In the genomic region with DNA sequence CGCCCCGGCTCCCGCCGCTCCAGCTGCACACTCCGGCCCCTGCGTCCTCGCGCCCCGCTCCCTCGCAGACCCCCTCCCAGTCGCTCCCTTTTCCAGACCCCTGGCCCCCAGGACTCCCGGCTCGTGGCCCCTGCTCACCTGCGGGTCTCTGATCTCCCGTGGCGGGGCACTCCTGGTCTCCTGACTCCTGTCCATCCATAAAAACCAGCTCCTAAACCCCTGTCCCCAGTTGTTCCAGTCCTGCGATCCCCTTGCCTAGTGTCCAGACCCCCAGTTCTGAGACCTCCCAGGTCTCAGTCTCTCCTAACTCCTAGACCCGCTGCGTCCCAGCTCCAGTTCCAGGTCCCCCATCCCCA, we compare ENCODE assay signal across 8 cellular contexts. TPM values are rescaled to one million over a fixed set of nuclear protein-coding genes. Genes with fewer than 3 reads are reported as not detected.
DNase-seq lines count a peak whose midpoint lies in the region; ATAC-seq and TF ChIP-seq lines count a peak whose summit lies in the region.

No MANE protein-coding gene starts in this region.

- H3K4me3 Mint-ChIP-seq in Caco-2 (ENCODE audit: unreplicated experiment) (peak overlapping the region; percentile 98), MCF 10A (ENCODE audit: unreplicated experiment) (peak overlapping the region; percentile 87), mesothelial cell of epicardium (peak overlapping the region; percentile 96)

- H3K36me3 Mint-ChIP-seq in Caco-2 (ENCODE audit: insufficient read depth, unreplicated experiment) = no peaks in the 10 kb centered on the region
- peaks cover 24% of the 10 kb centered on the region for H3K36me3 Mint-ChIP-seq in MCF 10A (ENCODE audit: insufficient read depth, unreplicated experiment)
- peaks cover 4% of the 10 kb centered on the region for H3K36me3 Mint-ChIP-seq in mesothelial cell of epicardium

- no peaks in the 10 kb centered on the region for H3K27me3 Mint-ChIP-seq in Caco-2 (ENCODE audit: insufficient read depth, unreplicated experiment)
- H3K27me3 Mint-ChIP-seq in MCF 10A (ENCODE audit: insufficient read depth, unreplicated experiment) = no peaks in the 10 kb centered on the region
- H3K27me3 Mint-ChIP-seq in mesothelial cell of epicardium (ENCODE audit: low read depth) = no peaks in the 10 kb centered on the region

- no peak for TF ChIP-seq CTCF in Caco-2 (IDR thresholded peaks at IDR 0.05; ENCODE audit: insufficient read depth in 1 of 2, low read depth in 1 of 2, low read length in 1 of 2, severe bottlenecking in 1 of 2, unreplicated experiment in 1 of 2)
- TF ChIP-seq CTCF in MCF 10A (IDR thresholded peaks at IDR 0.05; ENCODE audit: unreplicated experiment) = no peak
- TF ChIP-seq CTCF in mesothelial cell of epicardium (IDR thresholded peaks at IDR 0.05; ENCODE audit: unreplicated experiment) = no peak

- H3K4me1 Mint-ChIP-seq in Caco-2 (ENCODE audit: low read depth, unreplicated experiment) = peaks cover 16% of the 10 kb centered on the region
- peaks cover 30% of the 10 kb centered on the region for H3K4me1 Mint-ChIP-seq in MCF 10A (ENCODE audit: insufficient read depth, unreplicated experiment)
- peaks cover 24% of the 10 kb centered on the region for H3K4me1 Mint-ChIP-seq in mesothelial cell of epicardium

- POLR2A ChIA-PET in Caco-2 (lab: Charles Lee) (interaction anchor here (0.6 to 1.0 kb wide), 4 partner anchors 11 to 722 kb away, joined by 4 to 15 read pairs (median 9); a partner anchor contains a TSS), MCF 10A (lab: Yijun Ruan, JAX) (interaction anchor here (0.7 to 2.9 kb wide), 21 partner anchors 10 to 1455 kb away, joined by 3 to 41 read pairs (median 4); a partner anchor contains a TSS)

- peak; percentile 3 for ATAC-seq in HG03280 (IDR thresholded peaks at IDR 0.05; ENCODE audit: unreplicated experiment)

- BruUV-seq in Caco-2 (replicated peaks; lab: Mats Ljungman, UMichigan) = no TSS peak
- BruUV-seq in MCF 10A (replicated peaks; lab: Mats Ljungman, UMichigan) = no TSS peak

- intact Hi-C loops in Caco-2 (cut with micrococcal nuclease; ENCODE audit: unreplicated experiment) = loop anchor here (5.0 to 10.0 kb wide), 2 partner anchors 48 to 60 kb away; a partner anchor contains a TSS
- intact Hi-C loops in MCF 10A (cut with micrococcal nuclease) = loop anchor here (1.0 kb wide), 1 partner anchor 90 kb away; no protein-coding TSS in a partner anchor

- peak overlapping the region; percentile 96 for H3K27ac Mint-ChIP-seq in Caco-2 (ENCODE audit: unreplicated experiment)
- H3K27ac Mint-ChIP-seq in MCF 10A (ENCODE audit: low read depth, unreplicated experiment) = peak overlapping the region; percentile 86
- H3K27ac Mint-ChIP-seq in mesothelial cell of epicardium = peak overlapping the region; percentile 8

- H3K27me3 ChIP-seq in Caco-2 (replicated peaks; ENCODE audit: control insufficient read depth, insufficient read depth, low read length) = no peaks in the 10 kb centered on the region

- no peaks in the 10 kb centered on the region for H3K9me3 ChIP-seq in Caco-2

- DNase-seq in Caco-2 = no peak
- peak; percentile 8 for DNase-seq in MCF 10A (ENCODE audit: unreplicated experiment)
- peak in 1 of 2 experiments; percentile 38 for DNase-seq in mesothelial cell of epicardium (ENCODE audit: low spot score in 2 of 2, unreplicated experiment in 2 of 2)
- no peak for DNase-seq in DMS79 (lab: John Stamatoyannopoulos, UW)
- no peak for DNase-seq in GM03348 (ENCODE audit: low spot score)
- no peak for DNase-seq in glomerular visceral epithelial cell (ENCODE audit: extremely low spot score)
- DNase-seq in NCI-H2196 (lab: John Stamatoyannopoulos, UW; ENCODE audit: unreplicated experiment) = no peak

- H3K4me1 ChIP-seq in Caco-2 = no peaks in the 10 kb centered on the region

- CTCF ChIA-PET in Caco-2 (lab: Charles Lee) = interaction anchor here (0.7 to 1.5 kb wide), 3 partner anchors 61 to 281 kb away, joined by 4 to 9 read pairs (median 7); a partner anchor contains a TSS
- CTCF ChIA-PET in MCF 10A (lab: Yijun Ruan, JAX) = interaction anchor here (0.5 to 1.1 kb wide), 9 partner anchors 23 to 176 kb away, joined by 3 to 4 read pairs (median 3); a partner anchor contains a TSS

- no peaks in the 10 kb centered on the region for H3K36me3 ChIP-seq in Caco-2 (ENCODE audit: control insufficient read depth, insufficient read depth, low read length)

- H3K9me3 Mint-ChIP-seq in Caco-2 (ENCODE audit: unreplicated experiment) (no peaks in the 10 kb centered on the region), MCF 10A (ENCODE audit: unreplicated experiment) (no peaks in the 10 kb centered on the region), mesothelial cell of epicardium (no peaks in the 10 kb centered on the region)

- H3K4me3 ChIP-seq in Caco-2 (ENCODE audit: low read depth, low read length) = peak overlapping the region; percentile 95

RNA-seq across cellular contexts. Expression of a gene that starts 0.3 kb away (rescaled TPM):
- 8.7 and 9.3 TPM in 2 replicates for total RNA-seq in Caco-2 (2022)
- total RNA-seq in MCF 10A (2022) = 12.0 and 13.6 TPM in 2 replicates
- total RNA-seq in mesothelial cell of epicardium = 22.6 to 27.3 TPM (median 23.9 TPM) in 3 replicates

RNA-seq across cellular contexts. Expression of a gene that starts 11.8 kb away (rescaled TPM):
- total RNA-seq in Caco-2 (2022) = not detected in 2 replicates
- total RNA-seq in MCF 10A (2022) = not detected in 2 replicates
- total RNA-seq in mesothelial cell of epicardium = not detected in 3 replicates

RNA-seq across cellular contexts. Expression of a gene that starts 35.0 kb away (rescaled TPM):
- total RNA-seq in Caco-2 (2022) (6.8 and 13.0 TPM in 2 replicates), MCF 10A (2022) (17.2 and 17.4 TPM in 2 replicates), mesothelial cell of epicardium (26.8 to 32.0 TPM (median 26.9 TPM) in 3 replicates)

Comparison
In these comparisons a context has a peak if more than half of its experiments do, and no peak if none do; other contexts are left out.
1. H3K27ac Mint-ChIP-seq: peak in every context shown above with its lines; median percentile 96 in Caco-2; 86 in MCF 10A; 8 in mesothelial cell of epicardium.